ENCODE assay signal across 8 cellular contexts in genomic region chr3:183825380-183826161, GRCh38.
DNase-seq lines count a peak whose midpoint lies in the region; ATAC-seq and TF ChIP-seq lines count a peak whose summit lies in the region.

Gene MAP6D1, minus strand, starts transcription at chr3:183825577. Its CDS starts 30 bp downstream, at chr3:183825547.

- H3K27ac ChIP-seq in epithelial cell of prostate = peak within 1 kb of the TSS; percentile 0

- peak within 1 kb of the TSS; percentile 5 for H3K27ac Mint-ChIP-seq in stimulated activated naive B cell treated with anti-CD40 and anti-IgM and Interleukin-4, amounts not matched to agents 10 μg/mL and 1 μg/mL and 100 μg/mL, for 72 hours

- peaks cover 6 to 7% of the 10 kb centered on the region in 2 donors for H3K27me3 Mint-ChIP-seq in stimulated activated naive B cell treated with anti-CD40 and anti-IgM and Interleukin-4, amounts not matched to agents 10 μg/mL and 1 μg/mL and 100 μg/mL, for 72 hours

- peak; percentile 59 for DNase-seq in GM06990 (ENCODE audit: extremely low read depth, insufficient read length)
- peak; percentile 86 for DNase-seq in NCI-H510A treated with DMSO at 0.1 percent for 48 hours (lab: John Stamatoyannopoulos, UW)
- peak; percentile 24 for DNase-seq in activated T-cell treated with anti-CD3 and anti-CD28 coated beads for 24 hours (ENCODE audit: low read depth)
- no peak for DNase-seq in epithelial cell of prostate (ENCODE audit: low read depth, low spot score)
- DNase-seq in midbrain (lab: John Stamatoyannopoulos, UW) = peak; percentile 84
- no peak for DNase-seq in stimulated activated naive B cell treated with anti-CD40 and anti-IgM and Interleukin-4, amounts not matched to agents 10 μg/mL and 1 μg/mL and 100 μg/mL, for 72 hours
- DNase-seq in inferior parietal cortex (ENCODE audit: extremely low spot score) = no peak

- peak within 1 kb of the TSS; percentile 74 to 79 for H3K4me3 Mint-ChIP-seq in stimulated activated naive B cell treated with anti-CD40 and anti-IgM and Interleukin-4, amounts not matched to agents 10 μg/mL and 1 μg/mL and 100 μg/mL, for 72 hours

- H3K36me3 ChIP-seq in GM06990 (ENCODE audit: control insufficient read depth, insufficient read depth, low read length) = peaks cover 8% of the 10 kb centered on the region; the same call in 1 of the 2 replicates

- TF ChIP-seq CTCF in GM06990 (IDR thresholded peaks at IDR 0.05; ENCODE audit: insufficient read depth, low read length, poor library complexity, severe bottlenecking) = peak; percentile 25

- peaks cover 11% of the 10 kb centered on the region in 2 donors for H3K4me1 Mint-ChIP-seq in stimulated activated naive B cell treated with anti-CD40 and anti-IgM and Interleukin-4, amounts not matched to agents 10 μg/mL and 1 μg/mL and 100 μg/mL, for 72 hours

- no peaks in the 10 kb centered on the region for H3K9me3 Mint-ChIP-seq in stimulated activated naive B cell treated with anti-CD40 and anti-IgM and Interleukin-4, amounts not matched to agents 10 μg/mL and 1 μg/mL and 100 μg/mL, for 72 hours

- peaks cover 14 to 36% of the 10 kb centered on the region in 2 donors for H3K36me3 Mint-ChIP-seq in stimulated activated naive B cell treated with anti-CD40 and anti-IgM and Interleukin-4, amounts not matched to agents 10 μg/mL and 1 μg/mL and 100 μg/mL, for 72 hours

- H3K4me3 ChIP-seq in GM06990 (replicated peaks; ENCODE audit: low read depth, low read length) = peak within 1 kb of the TSS; percentile 66

- peak; percentile 53 for ATAC-seq in HG02610 (IDR thresholded peaks at IDR 0.05; ENCODE audit: unreplicated experiment)
- ATAC-seq in stimulated activated naive B cell treated with anti-CD40 and anti-IgM and Interleukin-4, amounts not matched to agents 10 μg/mL and 1 μg/mL and 100 μg/mL, for 72 hours (replicated peaks) = peak; percentile 57 to 68

- H3K27me3 ChIP-seq in GM06990 (replicated peaks; ENCODE audit: control insufficient read depth, insufficient read depth, low read length) = no peaks in the 10 kb centered on the region

Comparison
In these comparisons a context has a peak if more than half of its experiments do, and no peak if none do; other contexts are left out.
1. DNase-seq: peak in GM06990 (single experiment), NCI-H510A treated with DMSO at 0.1 percent for 48 hours (single experiment), activated T-cell treated with anti-CD3 and anti-CD28 coated beads for 24 hours (single experiment) and midbrain (single experiment); none in epithelial cell of prostate (single experiment), stimulated activated naive B cell treated with anti-CD40 and anti-IgM and Interleukin-4, amounts not matched to agents 10 μg/mL and 1 μg/mL and 100 μg/mL, for 72 hours (single experiment) and inferior parietal cortex (single experiment).